In the genomic region with DNA sequence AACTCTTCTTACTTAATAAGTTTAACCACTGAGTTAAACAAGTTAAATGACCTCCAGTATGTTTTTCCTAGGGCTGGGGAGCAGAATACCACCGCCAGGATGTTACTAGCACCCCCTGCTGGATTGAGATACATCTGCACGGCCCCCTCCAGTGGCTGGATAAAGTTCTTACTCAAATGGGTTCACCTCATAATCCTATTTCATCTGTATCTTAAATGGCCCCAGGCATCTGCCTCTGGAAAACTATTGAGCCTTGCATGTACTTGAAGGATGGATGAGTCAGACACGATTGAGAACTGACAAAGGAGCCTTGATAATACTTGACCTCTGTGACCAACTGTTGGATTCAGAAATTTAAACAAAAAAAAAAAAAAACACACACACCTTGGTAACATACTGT, we compare ENCODE assay signal across 8 cellular contexts.
DNase-seq lines count a peak whose midpoint lies in the region; ATAC-seq and FAIRE-seq lines count a peak whose summit lies in the region.

No MANE protein-coding gene starts in this region.

- ATAC-seq in GM21367 (IDR thresholded peaks at IDR 0.05; ENCODE audit: unreplicated experiment) (peak; percentile 82), HG03571 (IDR thresholded peaks at IDR 0.05; ENCODE audit: unreplicated experiment) (peak; percentile 83)

- intact Hi-C loops in head of caudate nucleus (cut with DNase I), result no loop called here

- no peak for FAIRE-seq in RCC 7860 (lab: Jason Lieb, UNC)

- peak; percentile 68 for DNase-seq in DMS53 (lab: John Stamatoyannopoulos, UW)
- peak; percentile 47 for DNase-seq in RCC 7860 (ENCODE audit: low spot score)
- DNase-seq in activated naive CD4-positive, alpha-beta T cell treated with Interleukin-2 at 50 U/mL for 16 hours, result peak; percentile 49
- DNase-seq in head of caudate nucleus, result peak in 40 of 42 donors; percentile 22 to 86 (median 60)
- peak; percentile 45 for DNase-seq in pulmonary artery endothelial cell (ENCODE audit: low read depth, low spot score)
- DNase-seq in occipital lobe (lab: John Stamatoyannopoulos, UW), result no peak
